Comparison of ENCODE assay signal across 1 cellular context in the genomic region with DNA sequence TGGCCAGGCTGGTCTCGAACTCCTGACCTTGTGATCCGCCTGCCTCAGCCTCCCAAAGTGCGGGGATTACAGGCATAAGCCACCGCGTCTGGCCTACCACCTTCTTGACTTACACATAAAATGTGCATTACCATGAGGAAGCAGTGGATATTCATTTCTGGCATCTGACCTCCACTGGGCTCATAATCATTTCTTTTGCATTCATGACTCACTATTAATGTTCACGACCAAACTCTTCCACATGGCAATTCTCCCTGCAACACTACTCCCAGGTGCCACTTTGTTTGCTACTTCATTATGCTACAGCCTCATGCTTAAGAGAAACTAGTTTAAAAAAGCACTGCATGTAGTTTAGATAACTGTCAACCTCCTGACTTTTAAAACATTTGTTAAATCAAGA.
TF ChIP-seq lines count a peak whose summit lies in the region.

No MANE protein-coding gene starts in this region.

TF ChIP-seq in IMR-90, 13 proteins besides CTCF, POLR2A, EP300 and RAD21 (continued from another document):
- TF ChIP-seq, protein P1, sequence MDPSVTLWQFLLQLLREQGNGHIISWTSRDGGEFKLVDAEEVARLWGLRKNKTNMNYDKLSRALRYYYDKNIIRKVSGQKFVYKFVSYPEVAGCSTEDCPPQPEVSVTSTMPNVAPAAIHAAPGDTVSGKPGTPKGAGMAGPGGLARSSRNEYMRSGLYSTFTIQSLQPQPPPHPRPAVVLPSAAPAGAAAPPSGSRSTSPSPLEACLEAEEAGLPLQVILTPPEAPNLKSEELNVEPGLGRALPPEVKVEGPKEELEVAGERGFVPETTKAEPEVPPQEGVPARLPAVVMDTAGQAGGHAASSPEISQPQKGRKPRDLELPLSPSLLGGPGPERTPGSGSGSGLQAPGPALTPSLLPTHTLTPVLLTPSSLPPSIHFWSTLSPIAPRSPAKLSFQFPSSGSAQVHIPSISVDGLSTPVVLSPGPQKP (IDR thresholded peaks at IDR 0.05; ENCODE audit: borderline replicate concordance, low read depth, low read length), result no peak
- no peak for TF ChIP-seq MXI1 (IDR thresholded peaks at IDR 0.05; ENCODE audit: borderline replicate concordance, low read depth, low read length)
- no peak for TF ChIP-seq RFX5 (IDR thresholded peaks at IDR 0.05; ENCODE audit: low read depth, low read length)
- TF ChIP-seq CHD1 (IDR thresholded peaks at IDR 0.05; ENCODE audit: low read depth, low read length), result no peak
- TF ChIP-seq SMC3 (IDR thresholded peaks at IDR 0.05; ENCODE audit: low read depth, low read length), result no peak
- no peak for TF ChIP-seq MAZ (IDR thresholded peaks at IDR 0.05; ENCODE audit: borderline replicate concordance, low read depth, low read length)
- TF ChIP-seq MAFK (IDR thresholded peaks at IDR 0.05; ENCODE audit: low read depth, low read length), result no peak
- TF ChIP-seq RCOR1 (IDR thresholded peaks at IDR 0.05; ENCODE audit: insufficient replicate concordance, low read length), result no peak
TF ChIP-seq in IMR-90: peak in this region for 0.
